4 cellular contexts compared by ENCODE assay signal in genomic region chr6:165735065-165735464, GRCh38.
TF ChIP-seq lines count a peak whose summit lies in the region.

No MANE protein-coding gene starts in this region.

TF ChIP-seq in HepG2, 621 proteins besides CTCF, POLR2A, EP300 and RAD21:
- TF ChIP-seq NONO (IDR thresholded peaks at IDR 0.05) = 0 out of 2 replicates have a peak, but pooled peaks have one; percentile 14
- no peak for TF ChIP-seq NONO (CRISPR knock-in tag; conservative IDR thresholded peaks at IDR 0.05)
- TF ChIP-seq HNRNPUL1 (IDR thresholded peaks at IDR 0.05; ENCODE audit: low read depth, low read length) = no peak
- TF ChIP-seq TRIM22 (IDR thresholded peaks at IDR 0.05) = 0 out of 2 replicates have a peak, but pooled peaks have one; percentile 72
- TF ChIP-seq PLRG1 (conservative IDR thresholded peaks at IDR 0.05) = 0 out of 2 replicates have a peak, but pooled peaks have one; percentile 63
- peak; percentile 69; the same call in 1 of the 2 replicates for TF ChIP-seq NBN (conservative IDR thresholded peaks at IDR 0.05)
- 0 out of 2 replicates have a peak, but pooled peaks have one; percentile 9 for TF ChIP-seq FOXA1 (IDR thresholded peaks at IDR 0.05)
- no peak for TF ChIP-seq FOXA1 (CRISPR knock-in tag; IDR thresholded peaks at IDR 0.05)
- no peak for TF ChIP-seq PHF8 (CRISPR knock-in tag; IDR thresholded peaks at IDR 0.05)
- 0 out of 2 replicates have a peak, but pooled peaks have one; percentile 69 for TF ChIP-seq ARNT (IDR thresholded peaks at IDR 0.05)
- TF ChIP-seq FOXK1 (CRISPR knock-in tag; IDR thresholded peaks at IDR 0.05; ENCODE audit: borderline replicate concordance, low read depth) = no peak
- TF ChIP-seq NKX3-1 (CRISPR knock-in tag; IDR thresholded peaks at IDR 0.05) = no peak
- 0 out of 2 replicates have a peak, but pooled peaks have one; percentile 25 for TF ChIP-seq FOXP1 (IDR thresholded peaks at IDR 0.05)
- TF ChIP-seq FOXP1 (CRISPR knock-in tag; IDR thresholded peaks at IDR 0.05) = no peak
- peak; percentile 53; the same call in 1 of the 2 replicates for TF ChIP-seq IKZF1 (IDR thresholded peaks at IDR 0.05)
TF ChIP-seq in HepG2: peak in this region for 8.

TF ChIP-seq in HEK293, 187 proteins besides CTCF, POLR2A, EP300 and RAD21 (continues in another document):
- TF ChIP-seq ZNF175 (tag by site-specific recombination; IDR thresholded peaks at IDR 0.05) (no peak), ZNF768 (tag by site-specific recombination; IDR thresholded peaks at IDR 0.05) (no peak), ZNF76 (tag by site-specific recombination; IDR thresholded peaks at IDR 0.05; ENCODE audit: borderline replicate concordance, low read depth) (no peak), ZNF510 (tag by site-specific recombination; IDR thresholded peaks at IDR 0.05; ENCODE audit: insufficient replicate concordance) (no peak), ZNF580 (tag by site-specific recombination; IDR thresholded peaks at IDR 0.05) (peak; percentile 82; the same call in 1 of the 2 replicates), BCL11B (tag by site-specific recombination; IDR thresholded peaks at IDR 0.05; ENCODE audit: low read depth) (no peak), ZNF521 (tag by site-specific recombination; IDR thresholded peaks at IDR 0.05) (no peak), ZNF280C (tag by site-specific recombination; IDR thresholded peaks at IDR 0.05) (no peak), ZNF48 (tag by site-specific recombination; IDR thresholded peaks at IDR 0.05) (no peak), ZNF701 (tag by site-specific recombination; IDR thresholded peaks at IDR 0.05) (0 out of 2 replicates have a peak, but pooled peaks have one; percentile 38), KLF10 (tag by site-specific recombination; IDR thresholded peaks at IDR 0.05) (no peak), ZBTB8A (tag by site-specific recombination; IDR thresholded peaks at IDR 0.05) (no peak), ZNF621 (tag by site-specific recombination; IDR thresholded peaks at IDR 0.05) (no peak), ZNF670 (tag by site-specific recombination; IDR thresholded peaks at IDR 0.05; ENCODE audit: low read depth) (0 out of 2 replicates have a peak, but pooled peaks have one; percentile 11), REPIN1 (tag by site-specific recombination; IDR thresholded peaks at IDR 0.05; ENCODE audit: low read depth) (no peak), ZNF488 (tag by site-specific recombination; IDR thresholded peaks at IDR 0.05) (no peak), RBAK (tag by site-specific recombination; IDR thresholded peaks at IDR 0.05) (0 out of 2 replicates have a peak, but pooled peaks have one; percentile 20), ZNF112 (tag by site-specific recombination; IDR thresholded peaks at IDR 0.05) (peak; percentile 70), ZNF324 (tag by site-specific recombination; IDR thresholded peaks at IDR 0.05) (no peak)

TF ChIP-seq in GM12878, 131 proteins besides CTCF, POLR2A, EP300 and RAD21:
- 0 out of 2 replicates have a peak, but pooled peaks have one; percentile 36 for TF ChIP-seq NBN (IDR thresholded peaks at IDR 0.05)
- TF ChIP-seq CBFB (IDR thresholded peaks at IDR 0.05; ENCODE audit: low read depth) = no peak

TF ChIP-seq in H1, 55 proteins besides CTCF, POLR2A, EP300 and RAD21:
- TF ChIP-seq EGR1 (IDR thresholded peaks at IDR 0.05; ENCODE audit: borderline replicate concordance, low read depth, low read length) (no peak), CTBP2 (IDR thresholded peaks at IDR 0.05; ENCODE audit: borderline replicate concordance, insufficient read depth, insufficient read length, low read length) (no peak), CHD1 (IDR thresholded peaks at IDR 0.05; ENCODE audit: low read depth, low read length) (no peak), TAF7 (optimal IDR thresholded peaks at IDR 0.05; ENCODE audit: borderline replicate concordance, low read depth, low read length) (no peak), HDAC2 (IDR thresholded peaks at IDR 0.05; ENCODE audit: borderline replicate concordance in 1 of 2, low read depth in 2 of 2, low read length in 2 of 2) (no peak), SIRT6 (IDR thresholded peaks at IDR 0.05; ENCODE audit: low read length) (no peak), SAP30 (IDR thresholded peaks at IDR 0.05; ENCODE audit: insufficient read depth, insufficient replicate concordance, low read length) (no peak), ATF3 (IDR thresholded peaks at IDR 0.05; ENCODE audit: insufficient read depth, low read depth, low read length) (no peak), KDM5A (IDR thresholded peaks at IDR 0.05; ENCODE audit: low read length) (no peak), JUND (IDR thresholded peaks at IDR 0.05; ENCODE audit: low read length) (no peak), CBX8 (IDR thresholded peaks at IDR 0.05; ENCODE audit: borderline replicate concordance, low read depth, low read length) (no peak), BRCA1 (IDR thresholded peaks at IDR 0.05; ENCODE audit: low read depth, low read length) (no peak), FOSL1 (IDR thresholded peaks at IDR 0.05; ENCODE audit: insufficient read depth, low read depth, low read length) (no peak), ATF2 (IDR thresholded peaks at IDR 0.05; ENCODE audit: low read length) (no peak), GABPA (IDR thresholded peaks at IDR 0.05; ENCODE audit: borderline replicate concordance, insufficient read depth, low read length) (no peak), TBP (IDR thresholded peaks at IDR 0.05; ENCODE audit: low read depth, low read length) (no peak)
